Comparison of ENCODE assay signal across 8 cellular contexts in genomic region chr10:125093199-125093841, GRCh38.
A peak's percentile ranks its signal among the peaks of the same experiment; 100 is the strongest.
DNase-seq lines count a peak whose midpoint lies in the region; ATAC-seq and TF ChIP-seq lines count a peak whose summit lies in the region.

No MANE protein-coding gene starts in this region.

- WGBS in esophagus squamous epithelium, 2 donors = 56 to 62% methylated on average over 12 to 15 of the region's 15 CpGs

- peak overlapping the region; percentile 2 for H3K4me3 Mint-ChIP-seq in mesothelial cell of epicardium

- no peak for TF ChIP-seq POLR2A in esophagus squamous epithelium (IDR thresholded peaks at IDR 0.05)

- H3K27ac ChIP-seq in esophagus squamous epithelium (peak overlapping the region; percentile 31 to 91 (median 80)), thoracic aorta (peak overlapping the region; percentile 70 to 73)

- H3K36me3 ChIP-seq in MG63 (peaks cover 18% of the 10 kb centered on the region), esophagus squamous epithelium (peaks cover 0 to 10% (median 0%) of the 10 kb centered on the region in 3 donors), thoracic aorta (no peaks in the 10 kb centered on the region)

- peaks cover 5% of the 10 kb centered on the region for H3K36me3 Mint-ChIP-seq in mesothelial cell of epicardium

- peaks cover 65% of the 10 kb centered on the region for H3K4me1 Mint-ChIP-seq in mesothelial cell of epicardium

- H3K9me3 Mint-ChIP-seq in mesothelial cell of epicardium = no peaks in the 10 kb centered on the region

- H3K27me3 ChIP-seq in MG63 (no peaks in the 10 kb centered on the region), esophagus squamous epithelium (no peaks in the 10 kb centered on the region), thoracic aorta (replicated peaks; ENCODE audit: insufficient read depth) (no peaks in the 10 kb centered on the region)

- intact Hi-C loops in esophagus squamous epithelium (cut with DNase I) = no loop called here

- peak overlapping the region; percentile 91 for H3K27ac Mint-ChIP-seq in mesothelial cell of epicardium

- H3K9me3 ChIP-seq in MG63 (no peaks in the 10 kb centered on the region), esophagus squamous epithelium (no peaks in the 10 kb centered on the region), thoracic aorta (no peaks in the 10 kb centered on the region)

- DNase-seq in MG63 = peak; percentile 36
- DNase-seq in esophagus squamous epithelium (lab: John Stamatoyannopoulos, UW) = no peak
- DNase-seq in mesothelial cell of epicardium (ENCODE audit: low spot score in 2 of 2, unreplicated experiment in 2 of 2) = no peak
- DNase-seq in thoracic aorta (ENCODE audit: low spot score) = peak; percentile 36
- no peak for DNase-seq in stimulated activated CD4-positive, alpha-beta T cell treated with anti-CD3 and anti-CD28 coated beads, Interleukin-4, amount 100 ng/mL, for 1 hour
- DNase-seq in stimulated activated CD4-positive, alpha-beta T cell treated with anti-CD3 and anti-CD28 coated beads, Interleukin-4, amount 100 ng/mL, for 24 hours = no peak
- no peak for DNase-seq in NCI-H187 treated with DMSO at 0.1 percent for 48 hours (lab: John Stamatoyannopoulos, UW)

- H3K27me3 Mint-ChIP-seq in mesothelial cell of epicardium (ENCODE audit: low read depth) = no peaks in the 10 kb centered on the region

- H3K4me3 ChIP-seq in MG63 = no peak overlapping the region
- peak overlapping the region in 1 of 4 donors; percentile 15 for H3K4me3 ChIP-seq in esophagus squamous epithelium
- H3K4me3 ChIP-seq in thoracic aorta = peak overlapping the region; percentile 23

- TF ChIP-seq CTCF in esophagus squamous epithelium (IDR thresholded peaks at IDR 0.05) (no peak), mesothelial cell of epicardium (IDR thresholded peaks at IDR 0.05; ENCODE audit: unreplicated experiment) (no peak), thoracic aorta (IDR thresholded peaks at IDR 0.05) (no peak)

- H3K4me1 ChIP-seq in esophagus squamous epithelium (peaks cover 4 to 79% (median 37%) of the 10 kb centered on the region in 3 donors), thoracic aorta (ENCODE audit: control insufficient read depth in 1 of 2, low read depth in 2 of 2) (peaks cover 27 to 66% of the 10 kb centered on the region in 2 donors)

- peak; percentile 66 for ATAC-seq in thoracic aorta (ENCODE audit: insufficient number of reproducible peaks, low FRiP score, low read depth)
- no peak for ATAC-seq in GM21381 (IDR thresholded peaks at IDR 0.05; ENCODE audit: unreplicated experiment)

Comparison
In these comparisons a context has a peak if more than half of its experiments do, and no peak if none do; other contexts are left out.
1. DNase-seq: peak in MG63 (single experiment) and thoracic aorta (single experiment); none in esophagus squamous epithelium (single experiment), mesothelial cell of epicardium (0 of 2), stimulated activated CD4-positive, alpha-beta T cell treated with anti-CD3 and anti-CD28 coated beads, Interleukin-4, amount 100 ng/mL, for 1 hour (single experiment), stimulated activated CD4-positive, alpha-beta T cell treated with anti-CD3 and anti-CD28 coated beads, Interleukin-4, amount 100 ng/mL, for 24 hours (single experiment) and NCI-H187 treated with DMSO at 0.1 percent for 48 hours (single experiment).